Comparison of ENCODE assay signal across 10 cellular contexts in genomic region chr10:133400624-133401424, GRCh38. TPM values are rescaled to one million over a fixed set of nuclear protein-coding genes. Genes with fewer than 3 reads are reported as not detected.
DNase-seq lines count a peak whose midpoint lies in the region; ATAC-seq lines count a peak whose summit lies in the region.
"Had no signal": no experiment of that assay in that cellular context is flagged by ENCODE, and none has a peak within 500 bp of the region (broad histone marks: within the 10 kb centered on the region; RNA-seq: fewer than 3 reads in every experiment).

No MANE protein-coding gene starts in this region.

- CTCF ChIA-PET in activated CD4-positive, alpha-beta T cell treated with anti-CD3 and anti-CD28 coated beads for 36 hours (lab: Charles Lee) = no interaction called here
- CTCF ChIA-PET in activated CD4-positive, alpha-beta memory T cell treated with anti-CD3 and anti-CD28 coated beads for 36 hours (lab: Charles Lee) = interaction anchor here (1.2 kb wide), 1 partner anchor 71 kb away, joined by 6 read pairs; no protein-coding TSS in a partner anchor

- POLR2A ChIA-PET in activated CD4-positive, alpha-beta T cell treated with anti-CD3 and anti-CD28 coated beads for 36 hours (lab: Charles Lee) = no interaction called here
- POLR2A ChIA-PET in activated CD4-positive, alpha-beta memory T cell treated with anti-CD3 and anti-CD28 coated beads for 36 hours (lab: Charles Lee) = no interaction called here

- H3K27me3 Mint-ChIP-seq in activated CD4-positive, alpha-beta T cell treated with anti-CD3 and anti-CD28 coated beads for 36 hours = no peaks in the 10 kb centered on the region
- H3K27me3 Mint-ChIP-seq in activated CD4-positive, alpha-beta memory T cell treated with anti-CD3 and anti-CD28 coated beads for 36 hours = no peaks in the 10 kb centered on the region

- intact Hi-C loops in activated CD4-positive, alpha-beta T cell treated with anti-CD3 and anti-CD28 coated beads for 36 hours (cut with DNase I, micrococcal nuclease) = no loop called here
- intact Hi-C loops in activated CD4-positive, alpha-beta memory T cell treated with anti-CD3 and anti-CD28 coated beads for 36 hours (cut with micrococcal nuclease) = no loop called here

- H3K4me1 Mint-ChIP-seq in activated CD4-positive, alpha-beta T cell treated with anti-CD3 and anti-CD28 coated beads for 36 hours = peaks cover 49% of the 10 kb centered on the region
- H3K4me1 Mint-ChIP-seq in activated CD4-positive, alpha-beta memory T cell treated with anti-CD3 and anti-CD28 coated beads for 36 hours (ENCODE audit: low read depth) = peaks cover 48% of the 10 kb centered on the region

- H3K27ac Mint-ChIP-seq in activated CD4-positive, alpha-beta T cell treated with anti-CD3 and anti-CD28 coated beads for 36 hours = peak overlapping the region; percentile 56
- H3K27ac Mint-ChIP-seq in activated CD4-positive, alpha-beta memory T cell treated with anti-CD3 and anti-CD28 coated beads for 36 hours = peak overlapping the region; percentile 46

- H3K9me3 Mint-ChIP-seq in activated CD4-positive, alpha-beta T cell treated with anti-CD3 and anti-CD28 coated beads for 36 hours (ENCODE audit: low read depth) = no peaks in the 10 kb centered on the region
- H3K9me3 Mint-ChIP-seq in activated CD4-positive, alpha-beta memory T cell treated with anti-CD3 and anti-CD28 coated beads for 36 hours = no peaks in the 10 kb centered on the region

- no peak for DNase-seq in activated CD4-positive, alpha-beta T cell treated with anti-CD3 and anti-CD28 coated beads for 36 hours
- no peak for DNase-seq in activated CD4-positive, alpha-beta T cell treated with anti-CD3 and anti-CD28 coated beads for 1 hour
- DNase-seq in activated CD4-positive, alpha-beta memory T cell treated with anti-CD3 and anti-CD28 coated beads for 36 hours = no peak
- peak; percentile 23 for DNase-seq in stimulated activated CD8-positive, alpha-beta memory T cell treated with anti-CD3 and anti-CD28 coated beads, Interleukin-4, amount 100 ng/mL, for 48 hours
- DNase-seq in DMS79 (lab: John Stamatoyannopoulos, UW) (no peak), AG08396 (ENCODE audit: low spot score) (no peak), cerebellum (ENCODE audit: low spot score) (no peak)
- DNase-seq: HCEC 1CT had no signal

- no peak overlapping the region for H3K4me3 Mint-ChIP-seq in activated CD4-positive, alpha-beta T cell treated with anti-CD3 and anti-CD28 coated beads for 36 hours
- H3K4me3 Mint-ChIP-seq in activated CD4-positive, alpha-beta memory T cell treated with anti-CD3 and anti-CD28 coated beads for 36 hours = no peak overlapping the region

- peak; percentile 59 for ATAC-seq in activated CD4-positive, alpha-beta T cell treated with anti-CD3 and anti-CD28 coated beads for 36 hours
- ATAC-seq in HG02763 (IDR thresholded peaks at IDR 0.05; ENCODE audit: unreplicated experiment) = peak; percentile 68

- H3K36me3 Mint-ChIP-seq in activated CD4-positive, alpha-beta T cell treated with anti-CD3 and anti-CD28 coated beads for 36 hours (ENCODE audit: low read depth) = peaks cover 52% of the 10 kb centered on the region
- H3K36me3 Mint-ChIP-seq in activated CD4-positive, alpha-beta memory T cell treated with anti-CD3 and anti-CD28 coated beads for 36 hours = peaks cover 59% of the 10 kb centered on the region

RNA-seq across cellular contexts. Expression of gene MTG1, which starts 6.9 kb away (rescaled TPM):
- total RNA-seq in activated CD4-positive, alpha-beta T cell treated with anti-CD3 and anti-CD28 coated beads for 36 hours = 10 to 100 TPM; 46.9 to 52.1 TPM
- total RNA-seq in activated CD4-positive, alpha-beta memory T cell treated with anti-CD3 and anti-CD28 coated beads for 36 hours = 10 to 100 TPM; 33.9 to 40.3 TPM
- 22.3 TPM for total RNA-seq in cerebellum

RNA-seq across cellular contexts. Expression of gene PAOX, which starts 21.8 kb away (rescaled TPM):
- total RNA-seq in activated CD4-positive, alpha-beta T cell treated with anti-CD3 and anti-CD28 coated beads for 36 hours = 1 to 10 TPM; 3.0 to 6.2 TPM
- 1 to 10 TPM; 8.8 to 9.6 TPM for total RNA-seq in activated CD4-positive, alpha-beta memory T cell treated with anti-CD3 and anti-CD28 coated beads for 36 hours
- 7.1 TPM for total RNA-seq in cerebellum

RNA-seq across cellular contexts. Expression of gene SPRN, which starts 23.6 kb away (rescaled TPM):
- not detected for total RNA-seq in activated CD4-positive, alpha-beta T cell treated with anti-CD3 and anti-CD28 coated beads for 36 hours
- not detected for total RNA-seq in activated CD4-positive, alpha-beta memory T cell treated with anti-CD3 and anti-CD28 coated beads for 36 hours
- 5.5 TPM for total RNA-seq in cerebellum
- total RNA-seq: aorta had no signal

RNA-seq across cellular contexts. Expression of gene ECHS1, which starts 27.7 kb away (rescaled TPM):
- total RNA-seq in activated CD4-positive, alpha-beta T cell treated with anti-CD3 and anti-CD28 coated beads for 36 hours = 10 to 100 TPM; 42.0 to 56.7 TPM
- 10 to 100 TPM; 60.2 to 64.8 TPM for total RNA-seq in activated CD4-positive, alpha-beta memory T cell treated with anti-CD3 and anti-CD28 coated beads for 36 hours
- 23.7 TPM for total RNA-seq in cerebellum

RNA-seq across cellular contexts. Expression of gene FUOM, which starts 43.0 kb away (rescaled TPM):
- 10 to 100 TPM; 28.3 to 37.0 TPM for total RNA-seq in activated CD4-positive, alpha-beta T cell treated with anti-CD3 and anti-CD28 coated beads for 36 hours
- 10 to 100 TPM; 46.5 to 49.8 TPM for total RNA-seq in activated CD4-positive, alpha-beta memory T cell treated with anti-CD3 and anti-CD28 coated beads for 36 hours
- total RNA-seq in cerebellum = 2.6 TPM
